Comparison of ENCODE assay signal across 14 cellular contexts in the genomic region with DNA sequence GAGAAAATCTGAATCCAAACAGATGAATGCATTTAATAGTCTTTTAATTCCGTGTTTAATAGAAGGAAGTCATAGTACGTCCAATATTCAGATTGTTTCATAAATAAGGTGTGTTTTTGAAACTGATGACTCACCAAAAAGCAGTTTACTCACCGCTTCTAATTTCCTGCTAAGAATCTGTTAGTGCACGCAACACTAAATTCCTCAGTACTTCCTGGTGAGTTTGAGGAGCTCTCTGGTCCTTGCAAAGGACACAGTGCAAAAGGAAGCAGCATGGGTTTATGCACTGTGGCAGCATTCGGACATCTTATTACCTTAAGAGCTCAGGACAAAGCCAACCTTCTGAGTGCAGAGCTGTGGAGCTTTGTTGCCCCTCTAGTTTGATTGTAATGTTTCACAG. TPM values are rescaled to one million over a fixed set of nuclear protein-coding genes. Genes with fewer than 3 reads are reported as not detected.
A peak's percentile ranks its signal among the peaks of the same experiment; 100 is the strongest.
DNase-seq lines count a peak whose midpoint lies in the region; ATAC-seq and TF ChIP-seq lines count a peak whose summit lies in the region.
"Had no signal": no experiment of that assay in that cellular context is flagged by ENCODE, and none has a peak within 500 bp of the region (broad histone marks: within the 10 kb centered on the region; RNA-seq: fewer than 3 reads in every experiment).

No MANE protein-coding gene starts in this region.

- intact Hi-C loops in mucosa of descending colon (cut with DNase I, micrococcal nuclease), result no loop called here

- no peaks in the 10 kb centered on the region for H3K9me3 ChIP-seq in mucosa of descending colon

- no peak for TF ChIP-seq CTCF in choroid plexus epithelial cell (conservative IDR thresholded peaks at IDR 0.05; ENCODE audit: low read depth, low read length)
- TF ChIP-seq CTCF in mucosa of descending colon (IDR thresholded peaks at IDR 0.05), result no peak

- H3K4me3 Mint-ChIP-seq in T-cell, result no peak overlapping the region
- H3K4me3 Mint-ChIP-seq: CD14-positive monocyte; stimulated activated naive B cell treated with anti-CD40 and anti-IgM and Interleukin-4, amounts not matched to agents 10 μg/mL and 1 μg/mL and 100 μg/mL, for 72 hours had no signal

- H3K9me3 Mint-ChIP-seq in T-cell, result no peaks in the 10 kb centered on the region
- H3K9me3 Mint-ChIP-seq: CD14-positive monocyte; stimulated activated naive B cell treated with anti-CD40 and anti-IgM and Interleukin-4, amounts not matched to agents 10 μg/mL and 1 μg/mL and 100 μg/mL, for 72 hours had no signal

- no peak overlapping the region for H3K4me3 ChIP-seq in choroid plexus epithelial cell (ENCODE audit: low read depth, low read length)
- no peak overlapping the region for H3K4me3 ChIP-seq in mucosa of descending colon
- no peak overlapping the region for H3K4me3 ChIP-seq in H7 (ENCODE audit: insufficient read depth, low read depth, low read length)
- H3K4me3 ChIP-seq: GM23248 had no signal

- peak; percentile 90 for ATAC-seq in mucosa of descending colon
- no peak for ATAC-seq in T-cell (replicated peaks in 1 of 4)
- no peak for ATAC-seq in HG02884 (IDR thresholded peaks at IDR 0.05; ENCODE audit: unreplicated experiment)
- ATAC-seq: activated CD4-positive, CD25-positive, alpha-beta regulatory T cell treated with anti-CD3 and anti-CD28 coated beads, Interleukin-2, amount 50 U/mL, for 24 hours; stimulated activated naive B cell treated with anti-CD40 and anti-IgM and Interleukin-4, amounts not matched to agents 10 μg/mL and 1 μg/mL and 100 μg/mL, for 72 hours had no signal

- peaks cover 4 to 21% of the 10 kb centered on the region in 2 donors for H3K27me3 Mint-ChIP-seq in T-cell

- POLR2A ChIA-PET in T-cell (lab: Charles Lee), result no interaction called here

- CTCF ChIA-PET in T-cell (lab: Charles Lee), result no interaction called here

- no peak overlapping the region for H3K27ac Mint-ChIP-seq in T-cell
- H3K27ac Mint-ChIP-seq: CD14-positive monocyte; stimulated activated naive B cell treated with anti-CD40 and anti-IgM and Interleukin-4, amounts not matched to agents 10 μg/mL and 1 μg/mL and 100 μg/mL, for 72 hours had no signal

- H3K27me3 ChIP-seq in H7 (ENCODE audit: control insufficient read depth, insufficient read depth, low read length), result no peaks in the 10 kb centered on the region

- peaks cover 5% of the 10 kb centered on the region for H3K4me1 ChIP-seq in mucosa of descending colon (ENCODE audit: low read depth)

- DNase-seq in DMS79 treated with DMSO at 0.1 percent for 48 hours (lab: John Stamatoyannopoulos, UW), result peak; percentile 25
- peak; percentile 35 for DNase-seq in NCI-H69 (lab: John Stamatoyannopoulos, UW)
- DNase-seq in choroid plexus epithelial cell (ENCODE audit: low read depth), result peak; percentile 65
- peak in 1 of 3 donors; percentile 38 for DNase-seq in mucosa of descending colon
- no peak for DNase-seq in H7
- no peak for DNase-seq in T-cell
- DNase-seq in NCI-H345 (lab: John Stamatoyannopoulos, UW), result no peak
- DNase-seq: GM23248; occipital lobe; stimulated activated CD4-positive, alpha-beta T cell treated with anti-CD3 and anti-CD28 coated beads, Interleukin-1b, Interleukin-23, amount 100 ng/mL, for 48 hours; stimulated activated naive B cell treated with anti-CD40 and anti-IgM and Interleukin-4, amounts not matched to agents 10 μg/mL and 1 μg/mL and 100 μg/mL, for 72 hours had no signal

- no peaks in the 10 kb centered on the region for H3K36me3 Mint-ChIP-seq in T-cell
- H3K36me3 Mint-ChIP-seq: CD14-positive monocyte; stimulated activated naive B cell treated with anti-CD40 and anti-IgM and Interleukin-4, amounts not matched to agents 10 μg/mL and 1 μg/mL and 100 μg/mL, for 72 hours had no signal

- H3K36me3 ChIP-seq in mucosa of descending colon (ENCODE audit: low read depth), result no peaks in the 10 kb centered on the region
- H3K36me3 ChIP-seq in H7 (replicated peaks; ENCODE audit: control insufficient read depth, insufficient read depth, low read length), result no peaks in the 10 kb centered on the region

- peaks cover 1 to 6% (median 2%) of the 10 kb centered on the region in 3 donors for H3K4me1 Mint-ChIP-seq in T-cell

RNA-seq across cellular contexts. Expression of a gene that starts 2.3 kb away (rescaled TPM):
- total RNA-seq in mucosa of descending colon, result 1 to 10 TPM; 1.2 to 3.3 (median 1.8) TPM
- not detected in 2 replicates for total RNA-seq in H7 (2014; rRNA removed; shearing (Covaris generic))
- total RNA-seq in T-cell, result under 1 TPM in 2 of 5 donors, not detected in 3; 0.19 to 0.32 TPM
- total RNA-seq: GM23248, occipital lobe had no signal

Comparison
In these comparisons a context has a peak if more than half of its experiments do, and no peak if none do; other contexts are left out.
1. DNase-seq: peak in DMS79 treated with DMSO at 0.1 percent for 48 hours (single experiment), NCI-H69 (single experiment) and choroid plexus epithelial cell (single experiment); none in H7 (single experiment), T-cell (0 of 34) and NCI-H345 (single experiment).